ENCODE assay signal across 7 cellular contexts in genomic region chr14:97841762-97842161, GRCh38.
"Had no signal": no experiment of that assay in that cellular context is flagged by ENCODE, and none has a peak within 500 bp of the region (broad histone marks: within the 10 kb centered on the region; RNA-seq: fewer than 3 reads in every experiment).

No MANE protein-coding gene starts in this region.

- H3K9ac ChIP-seq: GM23248 had no signal

- ATAC-seq: K562 had no signal

- H2AFZ ChIP-seq: GM23248 had no signal

- DNase-seq: GM23248, GOT3, H7, HCEC 1CT, IMR-90, KG1 had no signal

- H3K4me3 ChIP-seq: GM23248, K562 had no signal

- H3K27ac ChIP-seq: GM23248 had no signal
